1 cellular context compared by ENCODE assay signal in genomic region chr1:165635329-165635728, GRCh38.
TF ChIP-seq lines count a peak whose summit lies in the region.

No MANE protein-coding gene starts in this region.

TF ChIP-seq in GM23338, 12 proteins besides CTCF, POLR2A, EP300 and RAD21 (continued from another document):
- TF ChIP-seq ETS1 (IDR thresholded peaks at IDR 0.05) (no peak), CREB1 (CRISPR knock-in tag; IDR thresholded peaks at IDR 0.05; ENCODE audit: low read depth) (no peak), EZH2 (IDR thresholded peaks at IDR 0.05; ENCODE audit: low read depth, unreplicated experiment) (no peak), STAT1 (IDR thresholded peaks at IDR 0.05; ENCODE audit: unreplicated experiment) (no peak), POLR2AphosphoS5 (IDR thresholded peaks at IDR 0.05; ENCODE audit: low read depth) (no peak), ZNF331 (CRISPR knock-in tag; IDR thresholded peaks at IDR 0.05; ENCODE audit: low read depth) (no peak), NANOG (IDR thresholded peaks at IDR 0.05; ENCODE audit: borderline replicate concordance) (no peak), ZNF114 (CRISPR knock-in tag; IDR thresholded peaks at IDR 0.05) (no peak)
TF ChIP-seq in GM23338: peak in this region for 0.
